In genomic region chr16:67935402-67936123, GRCh38 we compare ENCODE assay signal across 8 cellular contexts. TPM values are rescaled to one million over a fixed set of nuclear protein-coding genes. Genes with fewer than 3 reads are reported as not detected.
A peak's percentile ranks its signal among the peaks of the same experiment; 100 is the strongest.
DNase-seq lines count a peak whose midpoint lies in the region; ATAC-seq and TF ChIP-seq lines count a peak whose summit lies in the region.

No MANE protein-coding gene starts in this region.

- no peaks in the 10 kb centered on the region for H3K27me3 Mint-ChIP-seq in T-helper 1 cell treated with Interleukin-12 subunit alpha and Interleukin-12 subunit beta and Interleukin-4 antibody, amounts not matched to agents 30 μg/mL and 1 μg/mL, for 36 hours (ENCODE audit: low read depth)
- H3K27me3 Mint-ChIP-seq in progenitor cell of endocrine pancreas = peaks cover 3% of the 10 kb centered on the region

- DNase-seq in NCI-H1694 (lab: John Stamatoyannopoulos, UW) (peak; percentile 90), amygdala (lab: John Stamatoyannopoulos, UW) (peak; percentile 28 to 98 (median 92)), left ventricle myocardium superior (peak; percentile 96), progenitor cell of endocrine pancreas (ENCODE audit: low spot score, unreplicated experiment) (peak; percentile 89), ureter (ENCODE audit: low spot score) (peak; percentile 97)

- H3K9me3 Mint-ChIP-seq in T-helper 1 cell treated with Interleukin-12 subunit alpha and Interleukin-12 subunit beta and Interleukin-4 antibody, amounts not matched to agents 30 μg/mL and 1 μg/mL, for 36 hours = no peaks in the 10 kb centered on the region
- H3K9me3 Mint-ChIP-seq in progenitor cell of endocrine pancreas (ENCODE audit: low read depth) = no peaks in the 10 kb centered on the region

- peak; percentile 90 for ATAC-seq in GM18498 (IDR thresholded peaks at IDR 0.05; ENCODE audit: unreplicated experiment)
- peak; percentile 92 for ATAC-seq in HG02885 (IDR thresholded peaks at IDR 0.05; ENCODE audit: poor library complexity, unreplicated experiment)
- ATAC-seq in left ventricle myocardium superior = peak; percentile 91

- no peak for TF ChIP-seq CTCF in progenitor cell of endocrine pancreas (IDR thresholded peaks at IDR 0.05; ENCODE audit: unreplicated experiment)

- peak overlapping the region; percentile 96 for H3K4me3 Mint-ChIP-seq in T-helper 1 cell treated with Interleukin-12 subunit alpha and Interleukin-12 subunit beta and Interleukin-4 antibody, amounts not matched to agents 30 μg/mL and 1 μg/mL, for 36 hours
- peak overlapping the region; percentile 96 for H3K4me3 Mint-ChIP-seq in progenitor cell of endocrine pancreas (ENCODE audit: low read depth)

- intact Hi-C loops in left ventricle myocardium superior (cut with micrococcal nuclease) = no loop called here

- H3K36me3 Mint-ChIP-seq in T-helper 1 cell treated with Interleukin-12 subunit alpha and Interleukin-12 subunit beta and Interleukin-4 antibody, amounts not matched to agents 30 μg/mL and 1 μg/mL, for 36 hours (ENCODE audit: low read depth) = peaks cover 37% of the 10 kb centered on the region
- peaks cover 3% of the 10 kb centered on the region for H3K36me3 Mint-ChIP-seq in progenitor cell of endocrine pancreas (ENCODE audit: insufficient read depth)

- H3K27ac Mint-ChIP-seq in T-helper 1 cell treated with Interleukin-12 subunit alpha and Interleukin-12 subunit beta and Interleukin-4 antibody, amounts not matched to agents 30 μg/mL and 1 μg/mL, for 36 hours = peak overlapping the region; percentile 93
- peak overlapping the region; percentile 99 for H3K27ac Mint-ChIP-seq in progenitor cell of endocrine pancreas

- H3K4me1 Mint-ChIP-seq in T-helper 1 cell treated with Interleukin-12 subunit alpha and Interleukin-12 subunit beta and Interleukin-4 antibody, amounts not matched to agents 30 μg/mL and 1 μg/mL, for 36 hours (ENCODE audit: low read depth) = peaks cover 33% of the 10 kb centered on the region
- H3K4me1 Mint-ChIP-seq in progenitor cell of endocrine pancreas (ENCODE audit: low read depth) = peaks cover 15% of the 10 kb centered on the region

RNA-seq across cellular contexts. Expression of gene PSMB10, which starts 1.1 kb away (rescaled TPM):
- total RNA-seq in left ventricle myocardium superior = 54.1 TPM
- 9.8 and 10.6 TPM in 2 replicates for total RNA-seq in progenitor cell of endocrine pancreas
- total RNA-seq in ureter = 89.4 TPM

RNA-seq across cellular contexts. Expression of gene CTRL, which starts 3.9 kb away (rescaled TPM):
- total RNA-seq in left ventricle myocardium superior (0.37 TPM), progenitor cell of endocrine pancreas (0.57 and 2.2 TPM in 2 replicates), ureter (2.1 TPM)

RNA-seq across cellular contexts. Expression of gene LCAT, which starts 8.4 kb away (rescaled TPM):
- total RNA-seq in left ventricle myocardium superior (21.9 TPM), progenitor cell of endocrine pancreas (31.9 and 32.1 TPM in 2 replicates), ureter (47.3 TPM)

RNA-seq across cellular contexts. Expression of gene SLC12A4, which starts 32.9 kb away (rescaled TPM):
- total RNA-seq in left ventricle myocardium superior = 95.5 TPM
- total RNA-seq in progenitor cell of endocrine pancreas = 74.3 and 75.6 TPM in 2 replicates
- total RNA-seq in ureter = 93.1 TPM

RNA-seq across cellular contexts. Expression of gene PSKH1, which starts 42.5 kb away (rescaled TPM):
- total RNA-seq in left ventricle myocardium superior (18.1 TPM), progenitor cell of endocrine pancreas (42.8 and 45.0 TPM in 2 replicates), ureter (31.2 TPM)

Comparison
In these comparisons a context has a peak if more than half of its experiments do, and no peak if none do; other contexts are left out.
1. Peak in every context shown above with its lines: DNase-seq and ATAC-seq.